ENCODE assay signal across 8 cellular contexts in the genomic region with DNA sequence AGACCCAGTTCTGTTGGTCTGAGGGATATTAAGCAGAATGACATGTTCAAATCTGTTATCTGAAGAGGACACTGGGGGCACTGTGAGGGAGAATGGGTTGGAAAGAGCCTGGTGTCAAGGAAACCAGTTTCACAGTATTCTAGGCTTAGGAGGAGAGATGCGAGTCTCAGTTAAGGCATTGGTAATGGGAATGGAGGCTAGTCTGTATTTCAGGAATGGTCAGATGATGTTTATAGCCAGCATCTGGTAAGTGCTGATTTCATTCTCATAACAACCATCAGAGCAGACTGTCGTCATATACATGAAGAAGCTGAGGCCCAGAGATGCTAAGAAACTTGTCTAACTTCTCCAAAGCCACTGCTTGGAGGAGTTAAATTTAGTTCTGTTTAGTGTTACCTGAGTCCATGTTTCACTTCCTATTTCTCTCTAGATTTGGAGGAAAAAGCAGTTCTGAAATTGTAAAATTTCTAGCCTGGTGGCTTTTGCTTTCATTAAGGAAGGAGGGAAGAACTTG.
DNase-seq lines count a peak whose midpoint lies in the region; ATAC-seq and TF ChIP-seq lines count a peak whose summit lies in the region.

No MANE protein-coding gene starts in this region.

- H3K27ac Mint-ChIP-seq in activated CD4-positive, alpha-beta T cell treated with anti-CD3 and anti-CD28 coated beads for 36 hours = peak overlapping the region; percentile 87
- H3K27ac Mint-ChIP-seq in stimulated activated effector memory CD8-positive, alpha-beta T cell treated with anti-CD3 and anti-CD28 coated beads, Interleukin-12 subunit alpha, Interleukin-12 subunit beta, amount 100 ng/mL, for 72 hours = peak overlapping the region; percentile 98

- no peak for TF ChIP-seq CTCF in choroid plexus epithelial cell (conservative IDR thresholded peaks at IDR 0.05; ENCODE audit: low read depth, low read length)

- no peak for DNase-seq in activated CD4-positive, alpha-beta T cell treated with anti-CD3 and anti-CD28 coated beads for 36 hours
- DNase-seq in activated CD4-positive, alpha-beta T cell treated with anti-CD3 and anti-CD28 coated beads for 48 hours = no peak
- DNase-seq in NCI-H748 (lab: John Stamatoyannopoulos, UW; ENCODE audit: unreplicated experiment) (peak; percentile 44), choroid plexus epithelial cell (ENCODE audit: low read depth) (peak; percentile 35), middle frontal gyrus (ENCODE audit: extremely low spot score, low spot score) (no peak)
- DNase-seq in stimulated activated effector memory CD8-positive, alpha-beta T cell treated with anti-CD3 and anti-CD28 coated beads, Interleukin-12 subunit alpha, Interleukin-12 subunit beta, amount 100 ng/mL, for 72 hours (ENCODE audit: low spot score in 2 of 2) = no peak
- no peak for DNase-seq in stimulated activated naive CD4-positive, alpha-beta T cell (lab: John Stamatoyannopoulos, UW)

- H3K27me3 Mint-ChIP-seq in activated CD4-positive, alpha-beta T cell treated with anti-CD3 and anti-CD28 coated beads for 36 hours = no peaks in the 10 kb centered on the region

- H3K36me3 Mint-ChIP-seq in activated CD4-positive, alpha-beta T cell treated with anti-CD3 and anti-CD28 coated beads for 36 hours (ENCODE audit: low read depth) = no peaks in the 10 kb centered on the region
- H3K36me3 Mint-ChIP-seq in stimulated activated effector memory CD8-positive, alpha-beta T cell treated with anti-CD3 and anti-CD28 coated beads, Interleukin-12 subunit alpha, Interleukin-12 subunit beta, amount 100 ng/mL, for 72 hours = peaks cover 18% of the 10 kb centered on the region

- ATAC-seq in activated CD4-positive, alpha-beta T cell treated with anti-CD3 and anti-CD28 coated beads for 36 hours = no peak
- ATAC-seq in stimulated activated effector memory CD8-positive, alpha-beta T cell treated with anti-CD3 and anti-CD28 coated beads, Interleukin-12 subunit alpha, Interleukin-12 subunit beta, amount 100 ng/mL, for 72 hours = no peak
- no peak for ATAC-seq in activated CD4-positive, CD25-positive, alpha-beta regulatory T cell treated with anti-CD3 and anti-CD28 coated beads, Interleukin-2, amount 50 U/mL, for 24 hours

- H3K4me1 Mint-ChIP-seq in activated CD4-positive, alpha-beta T cell treated with anti-CD3 and anti-CD28 coated beads for 36 hours = peaks cover 46% of the 10 kb centered on the region
- peaks cover 39% of the 10 kb centered on the region for H3K4me1 Mint-ChIP-seq in stimulated activated effector memory CD8-positive, alpha-beta T cell treated with anti-CD3 and anti-CD28 coated beads, Interleukin-12 subunit alpha, Interleukin-12 subunit beta, amount 100 ng/mL, for 72 hours

- intact Hi-C loops in activated CD4-positive, alpha-beta T cell treated with anti-CD3 and anti-CD28 coated beads for 36 hours (cut with DNase I, micrococcal nuclease) = no loop called here

- no peak overlapping the region for H3K4me3 ChIP-seq in choroid plexus epithelial cell (ENCODE audit: low read depth, low read length)

- POLR2A ChIA-PET in activated CD4-positive, alpha-beta T cell treated with anti-CD3 and anti-CD28 coated beads for 36 hours (lab: Charles Lee) = interaction anchor here (1.2 kb wide), 1 partner anchor 218 kb away, joined by 3 read pairs; no protein-coding TSS in a partner anchor

- no peaks in the 10 kb centered on the region for H3K9me3 Mint-ChIP-seq in activated CD4-positive, alpha-beta T cell treated with anti-CD3 and anti-CD28 coated beads for 36 hours (ENCODE audit: low read depth)
- H3K9me3 Mint-ChIP-seq in stimulated activated effector memory CD8-positive, alpha-beta T cell treated with anti-CD3 and anti-CD28 coated beads, Interleukin-12 subunit alpha, Interleukin-12 subunit beta, amount 100 ng/mL, for 72 hours = no peaks in the 10 kb centered on the region

- H3K4me3 Mint-ChIP-seq in activated CD4-positive, alpha-beta T cell treated with anti-CD3 and anti-CD28 coated beads for 36 hours = peak overlapping the region; percentile 88
- peak overlapping the region; percentile 81 for H3K4me3 Mint-ChIP-seq in stimulated activated effector memory CD8-positive, alpha-beta T cell treated with anti-CD3 and anti-CD28 coated beads, Interleukin-12 subunit alpha, Interleukin-12 subunit beta, amount 100 ng/mL, for 72 hours

- CTCF ChIA-PET in activated CD4-positive, alpha-beta T cell treated with anti-CD3 and anti-CD28 coated beads for 36 hours (lab: Charles Lee) = interaction anchor here (1.8 kb wide), 1 partner anchor 8 kb away, joined by 6 read pairs; no protein-coding TSS in a partner anchor

Comparison
In these comparisons a context has a peak if more than half of its experiments do, and no peak if none do; other contexts are left out.
1. DNase-seq: peak in NCI-H748 (single experiment) and choroid plexus epithelial cell (single experiment); none in activated CD4-positive, alpha-beta T cell treated with anti-CD3 and anti-CD28 coated beads for 36 hours (single experiment), activated CD4-positive, alpha-beta T cell treated with anti-CD3 and anti-CD28 coated beads for 48 hours (single experiment), stimulated activated effector memory CD8-positive, alpha-beta T cell treated with anti-CD3 and anti-CD28 coated beads, Interleukin-12 subunit alpha, Interleukin-12 subunit beta, amount 100 ng/mL, for 72 hours (0 of 2), stimulated activated naive CD4-positive, alpha-beta T cell (0 of 6) and middle frontal gyrus (single experiment).